14 cellular contexts compared by ENCODE assay signal in the genomic region with DNA sequence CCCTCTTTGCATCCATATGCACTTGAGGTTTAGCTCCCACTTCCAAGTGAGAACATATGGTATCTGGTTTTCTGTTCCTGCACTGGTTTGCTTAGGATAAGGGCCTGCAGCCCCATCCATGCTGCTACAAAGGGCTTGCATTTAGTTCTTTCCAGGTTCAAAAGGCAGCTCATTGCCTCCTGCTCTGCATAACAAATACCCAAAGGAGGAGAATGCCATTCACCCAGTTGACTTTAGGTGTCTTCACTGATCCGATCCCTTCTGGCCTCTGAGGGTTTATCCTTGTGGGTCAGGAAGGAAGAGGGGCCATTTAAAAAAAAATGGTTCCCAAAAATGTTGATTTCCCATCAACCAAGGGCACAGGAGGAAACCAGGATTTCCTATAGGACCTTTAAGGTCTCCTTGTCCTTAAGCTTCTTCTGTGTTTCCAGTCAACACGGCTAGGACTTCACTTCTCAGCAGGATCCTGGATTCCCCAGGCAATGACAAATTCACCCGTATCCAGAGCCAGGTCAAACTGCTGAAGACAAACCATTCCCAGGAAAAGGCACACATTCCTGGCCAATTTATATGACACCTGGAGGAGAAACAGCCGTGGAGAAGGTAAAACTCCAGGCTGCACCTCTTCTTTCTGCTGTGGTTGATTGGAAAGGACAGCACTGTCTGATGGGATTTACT.
A peak's percentile ranks its signal among the peaks of the same experiment; 100 is the strongest.
DNase-seq lines count a peak whose midpoint lies in the region; ATAC-seq and TF ChIP-seq lines count a peak whose summit lies in the region.
"Had no signal": no experiment of that assay in that cellular context is flagged by ENCODE, and none has a peak within 500 bp of the region (broad histone marks: within the 10 kb centered on the region; RNA-seq: fewer than 3 reads in every experiment).

No MANE protein-coding gene starts in this region.

- H3K4me3 ChIP-seq in HUES64 (ENCODE audit: low read length) (no peak overlapping the region), adrenal gland (no peak overlapping the region)
- H3K4me3 ChIP-seq: SK-N-MC had no signal

- no peaks in the 10 kb centered on the region for H3K27me3 ChIP-seq in HUES64 (ENCODE audit: insufficient read depth, low read length)
- H3K27me3 ChIP-seq in adrenal gland: no peaks in the 10 kb centered on the region
- H3K27me3 ChIP-seq: BE2C had no signal

- H3K9me3 Mint-ChIP-seq in mesothelial cell of epicardium: peaks cover 11% of the 10 kb centered on the region
- peaks cover 8% of the 10 kb centered on the region for H3K9me3 Mint-ChIP-seq in activated naive CD8-positive, alpha-beta T cell treated with anti-CD3 and anti-CD28 coated beads, Interleukin-2, amount 50 U/mL, for 24 hours

- H3K9me3 ChIP-seq in HUES64 (ENCODE audit: insufficient read depth, low read depth, low read length) (peaks cover 16% of the 10 kb centered on the region), adrenal gland (replicated peaks in 1 of 3) (no peaks in the 10 kb centered on the region)
- H3K9me3 ChIP-seq: BE2C had no signal

- H3K27ac ChIP-seq in HUES64 (ENCODE audit: low read depth, low read length) (peak overlapping the region; percentile 17; the same call in 1 of the 2 replicates), adrenal gland (no peak overlapping the region)
- H3K27ac ChIP-seq: SK-N-MC had no signal

- H3K36me3 Mint-ChIP-seq in mesothelial cell of epicardium: no peaks in the 10 kb centered on the region
- no peaks in the 10 kb centered on the region for H3K36me3 Mint-ChIP-seq in activated naive CD8-positive, alpha-beta T cell treated with anti-CD3 and anti-CD28 coated beads, Interleukin-2, amount 50 U/mL, for 24 hours (ENCODE audit: low read depth)

- H3K9ac ChIP-seq in HUES64 (ENCODE audit: low read depth, low read length): no peak overlapping the region

- TF ChIP-seq CTCF in mesothelial cell of epicardium (IDR thresholded peaks at IDR 0.05; ENCODE audit: unreplicated experiment) (no peak), adrenal gland (IDR thresholded peaks at IDR 0.05) (no peak)

- H3K27ac Mint-ChIP-seq in mesothelial cell of epicardium: no peak overlapping the region
- H3K27ac Mint-ChIP-seq in activated naive CD8-positive, alpha-beta T cell treated with anti-CD3 and anti-CD28 coated beads, Interleukin-2, amount 50 U/mL, for 24 hours: no peak overlapping the region

- peaks cover 21% of the 10 kb centered on the region for H3K4me1 ChIP-seq in HUES64 (ENCODE audit: insufficient read depth, low read length)
- H3K4me1 ChIP-seq in adrenal gland (replicated peaks in 1 of 2): no peaks in the 10 kb centered on the region
- H3K4me1 ChIP-seq: BE2C had no signal

- peak; percentile 46 for DNase-seq in iPS DF 4.7 (ENCODE audit: extremely low read depth, low spot score)
- DNase-seq in mesothelial cell of epicardium (ENCODE audit: low spot score in 2 of 2, unreplicated experiment in 2 of 2): no peak
- no peak for DNase-seq in activated naive CD8-positive, alpha-beta T cell treated with anti-CD3 and anti-CD28 coated beads, Interleukin-2, amount 50 U/mL, for 24 hours
- no peak for DNase-seq in NCI-H748 (lab: John Stamatoyannopoulos, UW; ENCODE audit: unreplicated experiment)
- DNase-seq in hippocampal formation (lab: John Stamatoyannopoulos, UW): no peak
- no peak for DNase-seq in adrenal gland
- DNase-seq: BE2C, NCI-H1048, NCI-H146, NCI-H2081 treated with DMSO at 0.1 percent for 48 hours, NCI-H69 had no signal

- peak overlapping the region; percentile 47 for H3K4me3 Mint-ChIP-seq in mesothelial cell of epicardium
- H3K4me3 Mint-ChIP-seq in activated naive CD8-positive, alpha-beta T cell treated with anti-CD3 and anti-CD28 coated beads, Interleukin-2, amount 50 U/mL, for 24 hours: no peak overlapping the region

- H3K36me3 ChIP-seq in HUES64 (ENCODE audit: insufficient read depth, low read length): no peaks in the 10 kb centered on the region
- no peaks in the 10 kb centered on the region for H3K36me3 ChIP-seq in adrenal gland (replicated peaks in 1 of 2)
- H3K36me3 ChIP-seq: BE2C had no signal

- TF ChIP-seq POLR2A in adrenal gland (IDR thresholded peaks at IDR 0.05): no peak

- H3K4me1 Mint-ChIP-seq in mesothelial cell of epicardium: peaks cover 18% of the 10 kb centered on the region
- H3K4me1 Mint-ChIP-seq in activated naive CD8-positive, alpha-beta T cell treated with anti-CD3 and anti-CD28 coated beads, Interleukin-2, amount 50 U/mL, for 24 hours: no peaks in the 10 kb centered on the region

- WGBS in HUES64: 41% methylated on average over 4 of the region's 4 CpGs
- WGBS in adrenal gland, 4 donors: 54 to 63% (median 57%) methylated on average over 4 of the region's 4 CpGs

- no peak for ATAC-seq in activated naive CD8-positive, alpha-beta T cell treated with anti-CD3 and anti-CD28 coated beads, Interleukin-2, amount 50 U/mL, for 24 hours
- ATAC-seq: Panc1 had no signal

- H3K27me3 Mint-ChIP-seq in mesothelial cell of epicardium (ENCODE audit: low read depth): no peaks in the 10 kb centered on the region
- no peaks in the 10 kb centered on the region for H3K27me3 Mint-ChIP-seq in activated naive CD8-positive, alpha-beta T cell treated with anti-CD3 and anti-CD28 coated beads, Interleukin-2, amount 50 U/mL, for 24 hours

- intact Hi-C loops in adrenal gland (cut with DNase I): no loop called here
